Comparison of ENCODE assay signal across 8 cellular contexts in the genomic region with DNA sequence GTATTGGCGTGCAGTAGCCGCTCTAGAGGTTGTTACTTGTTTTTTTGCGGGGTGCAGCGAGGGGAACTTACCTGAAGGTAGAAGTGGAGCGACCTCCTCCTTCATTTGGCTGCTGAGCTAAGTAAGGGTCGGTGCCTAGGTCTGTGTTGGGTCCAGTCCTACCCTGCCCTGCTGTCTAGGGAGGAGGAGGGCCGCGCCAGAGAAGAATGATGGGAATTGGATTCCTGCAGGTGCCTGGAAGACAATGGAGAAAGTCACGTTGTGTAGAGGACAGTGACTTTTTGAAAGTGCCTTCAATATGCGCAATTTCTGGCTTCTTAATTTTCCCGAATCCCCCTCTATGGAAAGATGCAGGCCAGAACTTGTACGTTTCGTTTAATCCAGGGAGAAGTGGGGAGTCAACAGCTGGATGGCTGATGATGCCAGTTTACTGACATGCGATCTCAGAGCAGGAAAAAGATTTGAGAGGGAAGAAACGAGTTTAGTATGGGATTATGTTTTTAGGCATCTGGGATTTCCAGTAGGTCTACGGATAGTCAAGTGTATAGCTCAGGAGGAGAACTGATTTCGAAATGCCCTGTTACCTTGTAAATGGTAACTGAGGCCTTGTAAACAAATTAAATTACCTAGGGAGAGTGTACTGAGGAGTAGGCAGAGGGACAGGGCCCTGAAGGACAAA. TPM values are rescaled to one million over a fixed set of nuclear protein-coding genes. Genes with fewer than 3 reads are reported as not detected.
DNase-seq lines count a peak whose midpoint lies in the region; ATAC-seq and TF ChIP-seq lines count a peak whose summit lies in the region.

No MANE protein-coding gene starts in this region.

- H3K4me1 ChIP-seq in mesendoderm (ENCODE audit: control insufficient read depth, low read depth, low read length) (no peaks in the 10 kb centered on the region), upper lobe of left lung (peaks cover 6 to 18% (median 13%) of the 10 kb centered on the region in 4 donors)

- H3K4me1 Mint-ChIP-seq in chondrocyte (ENCODE audit: low read depth): peaks cover 17% of the 10 kb centered on the region

- H3K9me3 Mint-ChIP-seq in chondrocyte (ENCODE audit: low read depth): no peaks in the 10 kb centered on the region

- no peak overlapping the region for H4K5ac ChIP-seq in mesendoderm (ENCODE audit: low read length)

- H3K4me3 ChIP-seq in mesendoderm (ENCODE audit: low read length) (peak overlapping the region; percentile 72), upper lobe of left lung (peak overlapping the region; percentile 75 to 97 (median 91))

- no peak for TF ChIP-seq POLR2A in upper lobe of left lung (IDR thresholded peaks at IDR 0.05)

- DNase-seq in A172 (ENCODE audit: low spot score) (peak; percentile 10), NCI-H524 (lab: John Stamatoyannopoulos, UW) (peak; percentile 45 to 76), chondrocyte (ENCODE audit: low spot score) (no peak), mesendoderm (no peak), upper lobe of left lung (no peak)

- no peaks in the 10 kb centered on the region for H3K27me3 Mint-ChIP-seq in chondrocyte (ENCODE audit: low read depth)

- H3K36me3 ChIP-seq in mesendoderm (ENCODE audit: control insufficient read depth, insufficient read depth, low read length) (no peaks in the 10 kb centered on the region), upper lobe of left lung (no peaks in the 10 kb centered on the region)

- H3K4me3 Mint-ChIP-seq in chondrocyte (ENCODE audit: unreplicated experiment): peak overlapping the region; percentile 91

- H3K23ac ChIP-seq in mesendoderm (ENCODE audit: low read length): no peak overlapping the region

- H3K18ac ChIP-seq in mesendoderm (ENCODE audit: low read length): peak overlapping the region; percentile 62

- H2AK5ac ChIP-seq in mesendoderm (ENCODE audit: low read length): no peak overlapping the region

- ATAC-seq in GM18511 (IDR thresholded peaks at IDR 0.05; ENCODE audit: unreplicated experiment) (peak; percentile 17), upper lobe of left lung (ENCODE audit: low FRiP score in 2 of 2) (peak; percentile 3 to 7), HG03159 (IDR thresholded peaks at IDR 0.05; ENCODE audit: unreplicated experiment) (no peak), HG02840 (IDR thresholded peaks at IDR 0.05; ENCODE audit: low FRiP score, unreplicated experiment) (no peak)

- TF ChIP-seq EP300 in upper lobe of left lung (IDR thresholded peaks at IDR 0.05): no peak

- H2BK5ac ChIP-seq in mesendoderm (ENCODE audit: low read length): no peak overlapping the region

- H3K27me3 ChIP-seq in mesendoderm (ENCODE audit: insufficient read depth, low read length, poor library complexity) (no peaks in the 10 kb centered on the region), upper lobe of left lung (no peaks in the 10 kb centered on the region)

- H3K79me2 ChIP-seq in mesendoderm (ENCODE audit: control insufficient read depth, insufficient read depth, low read length): peaks cover 20% of the 10 kb centered on the region

- peak overlapping the region; percentile 82 for H3K4me2 ChIP-seq in mesendoderm (ENCODE audit: low read length)

- no peak overlapping the region for H3K27ac ChIP-seq in mesendoderm (ENCODE audit: low read depth, low read length)
- peak overlapping the region; percentile 73 to 87 (median 85) for H3K27ac ChIP-seq in upper lobe of left lung

- no CpG with 5 or more reads among the region's 17 CpGs for WGBS in mesendoderm (ENCODE audit: extremely low coverage, insufficient coverage, low lambda C conversion rate)
- 6 to 9% methylated on average over 17 of the region's 17 CpGs for WGBS in upper lobe of left lung, 2 donors

- peak overlapping the region; percentile 78 for H3K9ac ChIP-seq in mesendoderm (ENCODE audit: low read length)

- no peaks in the 10 kb centered on the region for H3K36me3 Mint-ChIP-seq in chondrocyte (ENCODE audit: low read depth)

- no peaks in the 10 kb centered on the region for H3K9me3 ChIP-seq in upper lobe of left lung

- no peak overlapping the region for H3K4ac ChIP-seq in mesendoderm (ENCODE audit: low read depth, low read length)

- no peak overlapping the region for H2BK15ac ChIP-seq in mesendoderm (replicated peaks; ENCODE audit: low read depth)

- H3K79me1 ChIP-seq in mesendoderm (ENCODE audit: low read length): peaks cover 10% of the 10 kb centered on the region

- no peak overlapping the region for H2BK120ac ChIP-seq in mesendoderm (ENCODE audit: low read depth, low read length)

- H3K27ac Mint-ChIP-seq in chondrocyte (ENCODE audit: unreplicated experiment): peak overlapping the region; percentile 91

- no peak overlapping the region for H4K8ac ChIP-seq in mesendoderm (ENCODE audit: low read depth, low read length)

- no peak for TF ChIP-seq CTCF in chondrocyte (IDR thresholded peaks at IDR 0.05)
- TF ChIP-seq CTCF in upper lobe of left lung (IDR thresholded peaks at IDR 0.05): no peak

- H3K56ac ChIP-seq in mesendoderm (ENCODE audit: low read length): peak overlapping the region; percentile 87

RNA-seq across cellular contexts. Expression of a gene that starts 0.7 kb away (rescaled TPM):
- 68.7 and 77.0 TPM in 2 replicates for total RNA-seq in A172 (2014; rRNA removed; shearing (Covaris generic))
- total RNA-seq in chondrocyte (13.6 to 16.8 TPM (median 16.8 TPM) in 3 replicates), upper lobe of left lung (10 to 100 TPM; 15.4 to 17.8 (median 17.0) TPM)
- polyA plus RNA-seq in mesendoderm (2013, experiment 1 of 2): 70.8 TPM
- 71.4 TPM for polyA plus RNA-seq in mesendoderm (2013, experiment 2 of 2)

Comparison
In these comparisons a context has a peak if more than half of its experiments do, and no peak if none do; other contexts are left out.
1. DNase-seq: peak in A172 (single experiment) and NCI-H524 (2 of 2); none in chondrocyte (single experiment), mesendoderm (single experiment) and upper lobe of left lung (0 of 2).
2. ATAC-seq: peak in GM18511 (single experiment) and upper lobe of left lung (2 of 2); none in HG03159 (single experiment) and HG02840 (single experiment).